1 cellular context compared by ENCODE assay signal in genomic region chr10:102152545-102152890, GRCh38.
A peak's percentile ranks its signal among the peaks of the same experiment; 100 is the strongest.
TF ChIP-seq lines count a peak whose summit lies in the region.

No MANE protein-coding gene starts in this region.

TF ChIP-seq in HEK293, 187 proteins besides CTCF, POLR2A, EP300 and RAD21 (continued from another document):
- no peak for TF ChIP-seq BCL6B (tag by site-specific recombination; IDR thresholded peaks at IDR 0.05)
- no peak for TF ChIP-seq TCF7L2 (IDR thresholded peaks at IDR 0.05; ENCODE audit: borderline replicate concordance, low read depth, low read length)
- no peak for TF ChIP-seq ZBTB48 (tag by site-specific recombination; IDR thresholded peaks at IDR 0.05)
- no peak for TF ChIP-seq GLI4 (tag by site-specific recombination; IDR thresholded peaks at IDR 0.05)
- TF ChIP-seq HOXD13 (CRISPR knock-in tag; IDR thresholded peaks at IDR 0.05; ENCODE audit: borderline replicate concordance), result 0 out of 2 replicates have a peak, but pooled peaks have one; percentile 3
- TF ChIP-seq ZNF623 (tag by site-specific recombination; IDR thresholded peaks at IDR 0.05), result 0 out of 2 replicates have a peak, but pooled peaks have one; percentile 10
- TF ChIP-seq ZNF2 (tag by site-specific recombination; IDR thresholded peaks at IDR 0.05), result peak; percentile 10; the same call in 1 of the 2 replicates
- no peak for TF ChIP-seq ZNF585B (tag by site-specific recombination; IDR thresholded peaks at IDR 0.05)
- no peak for TF ChIP-seq ZFP41 (tag by site-specific recombination; IDR thresholded peaks at IDR 0.05; ENCODE audit: borderline replicate concordance)
- 0 out of 2 replicates have a peak, but pooled peaks have one; percentile 35 for TF ChIP-seq ZSCAN16 (tag by site-specific recombination; IDR thresholded peaks at IDR 0.05)
- TF ChIP-seq ZBTB1 (tag by site-specific recombination; IDR thresholded peaks at IDR 0.05), result 0 out of 2 replicates have a peak, but pooled peaks have one; percentile 52
- no peak for TF ChIP-seq ZNF544 (tag by site-specific recombination; IDR thresholded peaks at IDR 0.05)
TF ChIP-seq in HEK293: peak in this region for 7.
